Comparison of ENCODE assay signal across 1 cellular context in the genomic region with DNA sequence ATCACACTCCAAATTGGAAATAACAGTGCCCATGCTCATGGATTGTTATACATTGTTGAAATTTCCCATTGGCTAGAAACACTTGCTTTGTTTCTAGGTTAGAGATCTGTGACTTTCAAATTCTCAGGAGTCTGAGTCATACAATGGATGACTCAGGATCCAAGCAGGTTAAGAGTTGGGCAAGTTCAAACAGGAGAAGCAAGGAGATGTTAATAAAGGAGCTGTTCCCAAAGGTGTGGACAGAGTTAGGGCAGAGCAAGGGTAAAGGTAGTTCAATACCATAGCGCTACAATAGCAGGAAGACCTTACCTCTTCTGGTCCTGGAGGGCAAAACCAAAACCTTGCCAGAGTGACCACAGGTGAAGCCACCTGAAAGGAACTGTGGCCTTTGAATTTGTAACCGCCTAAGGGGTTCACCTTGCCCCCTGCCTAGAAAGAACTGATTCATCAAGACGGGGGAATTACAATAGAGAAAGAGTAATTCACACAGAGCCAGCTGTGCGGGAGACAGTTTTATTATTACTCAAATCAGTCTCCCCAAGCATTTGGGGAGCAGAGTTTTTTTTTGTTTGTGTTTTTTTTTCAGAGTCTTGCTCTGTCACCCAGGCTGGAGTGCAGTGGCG.
TF ChIP-seq lines count a peak whose summit lies in the region.

No MANE protein-coding gene starts in this region.

TF ChIP-seq in HCT116, 20 proteins besides CTCF, POLR2A, EP300 and RAD21 (continued from another document):
- TF ChIP-seq SRF (IDR thresholded peaks at IDR 0.05; ENCODE audit: low read depth) (peak; percentile 81), ZFX (IDR thresholded peaks at IDR 0.05) (no peak), CEBPB (IDR thresholded peaks at IDR 0.05; ENCODE audit: low read depth) (peak; percentile 96), EZH2 (IDR thresholded peaks at IDR 0.05) (no peak), CBX3 (IDR thresholded peaks at IDR 0.05; ENCODE audit: low read depth) (peak; percentile 90; the same call in 1 of the 2 replicates), TCF7L2 (IDR thresholded peaks at IDR 0.05; ENCODE audit: borderline replicate concordance, extremely low read depth, insufficient read depth, insufficient read length) (peak; percentile 80), SP1 (IDR thresholded peaks at IDR 0.05; ENCODE audit: low read depth) (peak; percentile 95), ZNF274 (IDR thresholded peaks at IDR 0.05; ENCODE audit: low read depth, low read length) (no peak), YY1 (IDR thresholded peaks at IDR 0.05; ENCODE audit: extremely low read depth, insufficient replicate concordance, low read depth, low read length) (peak; percentile 25), POLR2AphosphoS5 (IDR thresholded peaks at IDR 0.05; ENCODE audit: low read depth, low read length) (peak; percentile 55), SIN3A (IDR thresholded peaks at IDR 0.05; ENCODE audit: low read depth) (peak; percentile 84)
- TF ChIP-seq, protein P1, sequence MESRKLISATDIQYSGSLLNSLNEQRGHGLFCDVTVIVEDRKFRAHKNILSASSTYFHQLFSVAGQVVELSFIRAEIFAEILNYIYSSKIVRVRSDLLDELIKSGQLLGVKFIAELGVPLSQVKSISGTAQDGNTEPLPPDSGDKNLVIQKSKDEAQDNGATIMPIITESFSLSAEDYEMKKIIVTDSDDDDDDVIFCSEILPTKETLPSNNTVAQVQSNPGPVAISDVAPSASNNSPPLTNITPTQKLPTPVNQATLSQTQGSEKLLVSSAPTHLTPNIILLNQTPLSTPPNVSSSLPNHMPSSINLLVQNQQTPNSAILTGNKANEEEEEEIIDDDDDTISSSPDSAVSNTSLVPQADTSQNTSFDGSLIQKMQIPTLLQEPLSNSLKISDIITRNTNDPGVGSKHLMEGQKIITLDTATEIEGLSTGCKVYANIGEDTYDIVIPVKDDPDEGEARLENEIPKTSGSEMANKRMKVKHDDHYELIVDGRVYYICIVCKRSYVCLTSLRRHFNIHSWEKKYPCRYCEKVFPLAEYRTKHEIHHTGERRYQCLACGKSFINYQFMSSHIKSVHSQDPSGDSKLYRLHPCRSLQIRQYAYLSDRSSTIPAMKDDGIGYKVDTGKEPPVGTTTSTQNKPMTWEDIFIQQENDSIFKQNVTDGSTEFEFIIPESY (IDR thresholded peaks at IDR 0.05; ENCODE audit: extremely low read depth, insufficient replicate concordance, low read length): no peak
- TF ChIP-seq, protein P2, sequence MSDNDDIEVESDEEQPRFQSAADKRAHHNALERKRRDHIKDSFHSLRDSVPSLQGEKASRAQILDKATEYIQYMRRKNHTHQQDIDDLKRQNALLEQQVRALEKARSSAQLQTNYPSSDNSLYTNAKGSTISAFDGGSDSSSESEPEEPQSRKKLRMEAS (IDR thresholded peaks at IDR 0.05): peak; percentile 55
- TF ChIP-seq, protein P3, sequence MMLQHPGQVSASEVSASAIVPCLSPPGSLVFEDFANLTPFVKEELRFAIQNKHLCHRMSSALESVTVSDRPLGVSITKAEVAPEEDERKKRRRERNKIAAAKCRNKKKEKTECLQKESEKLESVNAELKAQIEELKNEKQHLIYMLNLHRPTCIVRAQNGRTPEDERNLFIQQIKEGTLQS (IDR thresholded peaks at IDR 0.05): no peak; the same call in 1 of the 2 replicates
- TF ChIP-seq, protein P4, sequence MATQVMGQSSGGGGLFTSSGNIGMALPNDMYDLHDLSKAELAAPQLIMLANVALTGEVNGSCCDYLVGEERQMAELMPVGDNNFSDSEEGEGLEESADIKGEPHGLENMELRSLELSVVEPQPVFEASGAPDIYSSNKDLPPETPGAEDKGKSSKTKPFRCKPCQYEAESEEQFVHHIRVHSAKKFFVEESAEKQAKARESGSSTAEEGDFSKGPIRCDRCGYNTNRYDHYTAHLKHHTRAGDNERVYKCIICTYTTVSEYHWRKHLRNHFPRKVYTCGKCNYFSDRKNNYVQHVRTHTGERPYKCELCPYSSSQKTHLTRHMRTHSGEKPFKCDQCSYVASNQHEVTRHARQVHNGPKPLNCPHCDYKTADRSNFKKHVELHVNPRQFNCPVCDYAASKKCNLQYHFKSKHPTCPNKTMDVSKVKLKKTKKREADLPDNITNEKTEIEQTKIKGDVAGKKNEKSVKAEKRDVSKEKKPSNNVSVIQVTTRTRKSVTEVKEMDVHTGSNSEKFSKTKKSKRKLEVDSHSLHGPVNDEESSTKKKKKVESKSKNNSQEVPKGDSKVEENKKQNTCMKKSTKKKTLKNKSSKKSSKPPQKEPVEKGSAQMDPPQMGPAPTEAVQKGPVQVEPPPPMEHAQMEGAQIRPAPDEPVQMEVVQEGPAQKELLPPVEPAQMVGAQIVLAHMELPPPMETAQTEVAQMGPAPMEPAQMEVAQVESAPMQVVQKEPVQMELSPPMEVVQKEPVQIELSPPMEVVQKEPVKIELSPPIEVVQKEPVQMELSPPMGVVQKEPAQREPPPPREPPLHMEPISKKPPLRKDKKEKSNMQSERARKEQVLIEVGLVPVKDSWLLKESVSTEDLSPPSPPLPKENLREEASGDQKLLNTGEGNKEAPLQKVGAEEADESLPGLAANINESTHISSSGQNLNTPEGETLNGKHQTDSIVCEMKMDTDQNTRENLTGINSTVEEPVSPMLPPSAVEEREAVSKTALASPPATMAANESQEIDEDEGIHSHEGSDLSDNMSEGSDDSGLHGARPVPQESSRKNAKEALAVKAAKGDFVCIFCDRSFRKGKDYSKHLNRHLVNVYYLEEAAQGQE (IDR thresholded peaks at IDR 0.05; ENCODE audit: low read depth): no peak
